ENCODE assay signal across 8 cellular contexts in genomic region chr3:31531465-31531991, GRCh38. TPM values are rescaled to one million over a fixed set of nuclear protein-coding genes. Genes with fewer than 3 reads are reported as not detected.
DNase-seq lines count a peak whose midpoint lies in the region; ATAC-seq and TF ChIP-seq lines count a peak whose summit lies in the region.

No MANE protein-coding gene starts in this region.

- TF ChIP-seq CTCF in epithelial cell of proximal tubule (conservative IDR thresholded peaks at IDR 0.05; ENCODE audit: low read depth, low read length) (peak; percentile 24), prostate gland (IDR thresholded peaks at IDR 0.05) (peak in 1 of 4 experiments; percentile 24)

- no peaks in the 10 kb centered on the region for H3K27me3 ChIP-seq in prostate gland (replicated peaks; ENCODE audit: insufficient read depth)

- intact Hi-C loops in prostate gland (cut with DNase I) (loop anchor here (10.0 kb wide), 3 partner anchors 233 to 613 kb away; no protein-coding TSS in a partner anchor), sciatic nerve (cut with DNase I) (no loop called here)

- H3K27ac ChIP-seq in prostate gland = peak overlapping the region; percentile 91 to 96

- peak; percentile 89 for DNase-seq in NCI-H2227 treated with DMSO at 0.1 percent for 48 hours (lab: John Stamatoyannopoulos, UW)
- DNase-seq in NCI-H2227 (lab: John Stamatoyannopoulos, UW; ENCODE audit: unreplicated experiment) = no peak
- peak; percentile 30 for DNase-seq in RKO (ENCODE audit: low spot score)
- peak; percentile 38 for DNase-seq in epithelial cell of proximal tubule (ENCODE audit: low read depth)
- no peak for DNase-seq in prostate gland (ENCODE audit: low spot score)
- no peak for DNase-seq in sciatic nerve (ENCODE audit: low spot score)
- no peak for DNase-seq in effector CD4-positive, alpha-beta T cell
- DNase-seq in stimulated activated naive CD4-positive, alpha-beta T cell (lab: John Stamatoyannopoulos, UW) = no peak

- no peaks in the 10 kb centered on the region for H3K36me3 ChIP-seq in prostate gland

- peaks cover 9% of the 10 kb centered on the region for H3K4me1 ChIP-seq in prostate gland (replicated peaks)

- ATAC-seq in sciatic nerve = no peak

- no peak for TF ChIP-seq POLR2A in prostate gland (IDR thresholded peaks at IDR 0.05)

- under 1% methylated on average over 31 of the region's 31 CpGs for WGBS in prostate gland

- H3K4me3 ChIP-seq in epithelial cell of proximal tubule (ENCODE audit: low read depth, low read length) = peak overlapping the region; percentile 88
- H3K4me3 ChIP-seq in prostate gland = peak overlapping the region; percentile 88 to 89

- no peaks in the 10 kb centered on the region for H3K9me3 ChIP-seq in prostate gland

RNA-seq across cellular contexts. Expression of gene STT3B, which starts 1.2 kb away (rescaled TPM):
- 92.8 and 105 TPM in 2 replicates for total RNA-seq in epithelial cell of proximal tubule
- total RNA-seq in prostate gland = 100 to 1,000 TPM; 106 to 132 TPM
- total RNA-seq in sciatic nerve = 107 TPM

Comparison
In these comparisons a context has a peak if more than half of its experiments do, and no peak if none do; other contexts are left out.
1. DNase-seq: peak in NCI-H2227 treated with DMSO at 0.1 percent for 48 hours (single experiment), RKO (single experiment) and epithelial cell of proximal tubule (single experiment); none in NCI-H2227 (single experiment), prostate gland (single experiment), sciatic nerve (single experiment), effector CD4-positive, alpha-beta T cell (single experiment) and stimulated activated naive CD4-positive, alpha-beta T cell (0 of 6).